ENCODE assay signal across 8 cellular contexts in genomic region chr11:85664561-85665481, GRCh38. TPM values are rescaled to one million over a fixed set of nuclear protein-coding genes. Genes with fewer than 3 reads are reported as not detected.
DNase-seq lines count a peak whose midpoint lies in the region; ATAC-seq and TF ChIP-seq lines count a peak whose summit lies in the region.

A gene with protein sequence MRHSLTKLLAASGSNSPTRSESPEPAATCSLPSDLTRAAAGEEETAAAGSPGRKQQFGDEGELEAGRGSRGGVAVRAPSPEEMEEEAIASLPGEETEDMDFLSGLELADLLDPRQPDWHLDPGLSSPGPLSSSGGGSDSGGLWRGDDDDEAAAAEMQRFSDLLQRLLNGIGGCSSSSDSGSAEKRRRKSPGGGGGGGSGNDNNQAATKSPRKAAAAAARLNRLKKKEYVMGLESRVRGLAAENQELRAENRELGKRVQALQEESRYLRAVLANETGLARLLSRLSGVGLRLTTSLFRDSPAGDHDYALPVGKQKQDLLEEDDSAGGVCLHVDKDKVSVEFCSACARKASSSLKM (minus strand): TSS chr11:85665129. CDS start chr11:85664875, 254 bp downstream.

- no peaks in the 10 kb centered on the region for H3K27me3 Mint-ChIP-seq in T-helper 2 cell treated with Interferon-gamma antibody and Interleukin-4, amounts not matched to agents 5 μg/mL and 100 μg/mL, for 36 hours (ENCODE audit: low read depth)

- H3K9me3 Mint-ChIP-seq in T-helper 2 cell treated with Interferon-gamma antibody and Interleukin-4, amounts not matched to agents 5 μg/mL and 100 μg/mL, for 36 hours, result no peaks in the 10 kb centered on the region

- H3K36me3 Mint-ChIP-seq in T-helper 2 cell treated with Interferon-gamma antibody and Interleukin-4, amounts not matched to agents 5 μg/mL and 100 μg/mL, for 36 hours (ENCODE audit: low read depth), result peaks cover 41% of the 10 kb centered on the region

- intact Hi-C loops in ascending aorta (cut with DNase I) (loop anchor here (1.0 to 10.0 kb wide), 7 partner anchors 18 to 640 kb away; partner anchors contain the start of genes CCDC83, CCDC89, HIKESHI and PICALM), right cardiac atrium (cut with DNase I) (loop anchor here in 2 of 4 donors (2.0 to 5.0 kb wide), 2 partner anchors 36 to 38 kb away; partner anchors contain the start of genes TMEM126B (in 2 of the 2) and DLG2 (in 1 of the 2)), vagina (cut with DNase I) (loop anchor here (2.0 kb wide), 1 partner anchor 36 kb away; the partner anchor contains the start of gene TMEM126B)

- H3K4me3 Mint-ChIP-seq in T-helper 2 cell treated with Interferon-gamma antibody and Interleukin-4, amounts not matched to agents 5 μg/mL and 100 μg/mL, for 36 hours, result peak within 1 kb of the TSS; percentile 98

- ATAC-seq in GM18502 (IDR thresholded peaks at IDR 0.05; ENCODE audit: poor library complexity, unreplicated experiment) (peak; percentile 91), HG02970 (IDR thresholded peaks at IDR 0.05; ENCODE audit: low FRiP score, unreplicated experiment) (peak; percentile 84), right cardiac atrium (peak; percentile 97 to 98)

- H3K9me3 ChIP-seq in ascending aorta (no peaks in the 10 kb centered on the region), right cardiac atrium (ENCODE audit: control insufficient read depth, low read length) (no peaks in the 10 kb centered on the region), vagina (no peaks in the 10 kb centered on the region)

- under 1% methylated on average over 70 of the region's 70 CpGs for WGBS in right cardiac atrium

- H3K4me1 ChIP-seq in ascending aorta (peaks cover 0 to 25% of the 10 kb centered on the region in 2 donors), right cardiac atrium (ENCODE audit: control insufficient read depth, insufficient read depth, low read length) (no peaks in the 10 kb centered on the region), vagina (peaks cover 40% of the 10 kb centered on the region)

- H3K4me1 Mint-ChIP-seq in T-helper 2 cell treated with Interferon-gamma antibody and Interleukin-4, amounts not matched to agents 5 μg/mL and 100 μg/mL, for 36 hours (ENCODE audit: low read depth), result peaks cover 33% of the 10 kb centered on the region

- peak within 1 kb of the TSS; percentile 99 for H3K27ac Mint-ChIP-seq in T-helper 2 cell treated with Interferon-gamma antibody and Interleukin-4, amounts not matched to agents 5 μg/mL and 100 μg/mL, for 36 hours

- peak within 1 kb of the TSS; percentile 74 to 90 for H3K4me3 ChIP-seq in ascending aorta
- H3K4me3 ChIP-seq in right cardiac atrium (ENCODE audit: low read length), result peak within 1 kb of the TSS; percentile 84
- H3K4me3 ChIP-seq in vagina, result peak within 1 kb of the TSS; percentile 89 to 92

- peaks cover 4 to 12% of the 10 kb centered on the region in 2 donors for H3K36me3 ChIP-seq in ascending aorta
- peaks cover 0 to 9% of the 10 kb centered on the region in 2 donors for H3K36me3 ChIP-seq in vagina

- TF ChIP-seq CTCF in ascending aorta (IDR thresholded peaks at IDR 0.05) (peak in 1 of 3 experiments; percentile 7), vagina (IDR thresholded peaks at IDR 0.05) (no peak)

- TF ChIP-seq POLR2A in vagina (IDR thresholded peaks at IDR 0.05), result peak; percentile 55 to 97

- peak; percentile 85 to 93 for DNase-seq in NCI-H1930 (lab: John Stamatoyannopoulos, UW)
- DNase-seq in T-helper 2 cell treated with Interferon-gamma antibody and Interleukin-4, amounts not matched to agents 5 μg/mL and 100 μg/mL, for 36 hours (ENCODE audit: low spot score), result peak; percentile 95
- peak; percentile 80 to 97 for DNase-seq in ascending aorta (ENCODE audit: low spot score in 2 of 2)
- DNase-seq in right cardiac atrium, result peak; percentile 95 to 98 (median 97)
- peak; percentile 96 for DNase-seq in putamen (ENCODE audit: low spot score)
- peak in 1 of 2 donors; percentile 96 for DNase-seq in vagina (ENCODE audit: extremely low spot score in 2 of 2)

- H3K27ac ChIP-seq in ascending aorta (peak within 1 kb of the TSS; percentile 99), right cardiac atrium (ENCODE audit: low read length) (peak within 1 kb of the TSS; percentile 99), vagina (peak within 1 kb of the TSS; percentile 97)

- H3K27me3 ChIP-seq in ascending aorta (no peaks in the 10 kb centered on the region), right cardiac atrium (ENCODE audit: control insufficient read depth, insufficient read depth) (no peaks in the 10 kb centered on the region), vagina (no peaks in the 10 kb centered on the region)

RNA-seq across cellular contexts. Expression of the gene that starts here (rescaled TPM):
- total RNA-seq in ascending aorta, result 29.7 TPM
- total RNA-seq in right cardiac atrium, result 10 to 100 TPM; 16.1 to 19.9 (median 18.2) TPM
- 17.0 TPM for polyA plus RNA-seq in right cardiac atrium
- total RNA-seq in vagina, result 60.9 TPM
